Comparison of ENCODE assay signal across 20 cellular contexts in genomic region chr14:54550514-54550913, GRCh38. TPM values are rescaled to one million over a fixed set of nuclear protein-coding genes. Genes with fewer than 3 reads are reported as not detected.
DNase-seq lines count a peak whose midpoint lies in the region; ATAC-seq, FAIRE-seq and TF ChIP-seq lines count a peak whose summit lies in the region.
"Had no signal": no experiment of that assay in that cellular context is flagged by ENCODE, and none has a peak within 500 bp of the region (broad histone marks: within the 10 kb centered on the region; RNA-seq: fewer than 3 reads in every experiment).

No MANE protein-coding gene starts in this region.

- H4K20me1 ChIP-seq in H1 (replicated peaks in 1 of 2; ENCODE audit: control insufficient read depth in 1 of 2, insufficient read depth in 2 of 2, low read length in 2 of 2) = no peaks in the 10 kb centered on the region

- H3K4me3 ChIP-seq in H1 (ENCODE audit: extremely low read depth in 1 of 4, insufficient read depth in 2 of 4, low read depth in 3 of 4, low read length in 4 of 4) = no peak overlapping the region
- H3K4me3 ChIP-seq in neuronal stem cell (ENCODE audit: low read length in 2 of 2) = no peak overlapping the region
- no peak overlapping the region for H3K4me3 ChIP-seq in CD8-positive, alpha-beta memory T cell (ENCODE audit: low read length)
- H3K4me3 ChIP-seq: A549, GM23248, HAP-1 had no signal

- 0 out of 2 replicates have a peak overlapping the region, but pooled peaks have one; percentile 47 for H2AFZ ChIP-seq in H1 (ENCODE audit: low read length)
- peak overlapping the region; percentile 62 for H2AFZ ChIP-seq in neuronal stem cell (ENCODE audit: low read length)
- H2AFZ ChIP-seq: GM23248 had no signal

- H3K18ac ChIP-seq in H1 (ENCODE audit: extremely low read depth, low read length) (no peak overlapping the region), neuronal stem cell (ENCODE audit: low read length) (no peak overlapping the region)

- H3K27me3 Mint-ChIP-seq in stimulated activated naive CD8-positive, alpha-beta T cell treated with anti-CD3 and anti-CD28 coated beads, Interleukin-15, amount 100 ng/mL, for 72 hours = peaks cover 6% of the 10 kb centered on the region
- H3K27me3 Mint-ChIP-seq in CD8-positive, alpha-beta memory T cell = peaks cover 4 to 16% of the 10 kb centered on the region in 2 donors

- no peak for FAIRE-seq in H1 (lab: Jason Lieb, UNC)
- FAIRE-seq: A549, D721Med had no signal

- H3K27ac ChIP-seq in H1 (ENCODE audit: low read depth, low read length) (no peak overlapping the region), neuronal stem cell (replicated peaks; ENCODE audit: low read length) (no peak overlapping the region), caudate nucleus (ENCODE audit: low read depth, low read length) (no peak overlapping the region)
- H3K27ac ChIP-seq in CD8-positive, alpha-beta memory T cell (ENCODE audit: low read depth, low read length) = no peak overlapping the region
- H3K27ac ChIP-seq: A549, C4-2B, GM23248, HL-60 had no signal

- WGBS in H1 (ENCODE audit: extremely low coverage in 1 of 2, insufficient coverage in 1 of 2, insufficient read length in 1 of 2, insufficient replicate concordance in 2 of 2, low coverage in 1 of 2, low lambda C conversion rate in 2 of 2, missing lambda C conversion rate in 1 of 2), 2 experiments = 78% methylated on average over 1 of the region's 1 CpG; no CpG with 5 or more reads in 1 of the 2 experiments
- WGBS in neuronal stem cell (ENCODE audit: extremely low coverage in 2 of 2, insufficient read length in 2 of 2, insufficient replicate concordance in 1 of 2), 2 donors = no CpG with 5 or more reads among the region's 1 CpG

- H3K4me1 ChIP-seq in H1 (replicated peaks in 1 of 4; ENCODE audit: control insufficient read depth in 3 of 4, insufficient read depth in 4 of 4, low read length in 3 of 4) = peaks cover 0 to 2% (median 0%) of the 10 kb centered on the region in 4 experiments; a peak in 1 of 7 replicates
- H3K4me1 ChIP-seq in neuronal stem cell (ENCODE audit: control insufficient read depth in 2 of 2, insufficient read depth in 1 of 2, low read depth in 1 of 2, low read length in 2 of 2) = no peaks in the 10 kb centered on the region
- no peaks in the 10 kb centered on the region for H3K4me1 ChIP-seq in CD8-positive, alpha-beta memory T cell (ENCODE audit: insufficient read depth, low read length)
- H3K4me1 ChIP-seq: A549, BE2C had no signal

- H2BK15ac ChIP-seq in H1 (ENCODE audit: low read length) = no peak overlapping the region
- H2BK15ac ChIP-seq in neuronal stem cell (ENCODE audit: low read length) = no peak overlapping the region

- no peak overlapping the region for H3K14ac ChIP-seq in H1 (ENCODE audit: insufficient read length)
- H3K14ac ChIP-seq in neuronal stem cell (ENCODE audit: low read length) = no peak overlapping the region

- no peak for TF ChIP-seq RAD21 in H1 (IDR thresholded peaks at IDR 0.05 in 1 of 2, conservative IDR thresholded peaks at IDR 0.05 in 1 of 2; ENCODE audit: low read depth in 2 of 2, low read length in 2 of 2)

- no peak overlapping the region for H3K56ac ChIP-seq in H1 (replicated peaks; ENCODE audit: insufficient read length, low read depth, low read length)

- H2BK5ac ChIP-seq in H1 (ENCODE audit: low read depth, low read length) = no peak overlapping the region
- H2BK5ac ChIP-seq in neuronal stem cell (ENCODE audit: low read length) = no peak overlapping the region

- TF ChIP-seq POLR2A in H1 (IDR thresholded peaks at IDR 0.05; ENCODE audit: control extremely low read depth in 1 of 2, low read depth in 2 of 2, low read length in 2 of 2) = no peak

- no peak overlapping the region for H2BK20ac ChIP-seq in H1 (ENCODE audit: low read length)

- no peak for TF ChIP-seq EP300 in H1 (IDR thresholded peaks at IDR 0.05; ENCODE audit: borderline replicate concordance in 1 of 2, low read depth in 2 of 2, low read length in 2 of 2)

- no peak for ATAC-seq in stimulated activated naive CD8-positive, alpha-beta T cell treated with anti-CD3 and anti-CD28 coated beads, Interleukin-15, amount 100 ng/mL, for 72 hours

- TF ChIP-seq CTCF in H1 (IDR thresholded peaks at IDR 0.05; ENCODE audit: control extremely low read depth in 1 of 3, insufficient read depth in 1 of 3, low read depth in 1 of 3, low read length in 3 of 3) = no peak

- no peak overlapping the region for H3K4me3 Mint-ChIP-seq in stimulated activated naive CD8-positive, alpha-beta T cell treated with anti-CD3 and anti-CD28 coated beads, Interleukin-15, amount 100 ng/mL, for 72 hours
- H3K4me3 Mint-ChIP-seq in CD8-positive, alpha-beta memory T cell = no peak overlapping the region
- H3K4me3 Mint-ChIP-seq: CD4-positive, alpha-beta memory T cell had no signal

- H3K9ac ChIP-seq in H1 (replicated peaks in 1 of 4; ENCODE audit: extremely low read depth in 1 of 4, low read depth in 3 of 4, low read length in 3 of 4) (no peak overlapping the region), neuronal stem cell (ENCODE audit: low read depth, low read length, poor library complexity) (no peak overlapping the region)
- H3K9ac ChIP-seq: GM23248 had no signal

- H3K4me1 Mint-ChIP-seq in stimulated activated naive CD8-positive, alpha-beta T cell treated with anti-CD3 and anti-CD28 coated beads, Interleukin-15, amount 100 ng/mL, for 72 hours = no peaks in the 10 kb centered on the region
- H3K4me1 Mint-ChIP-seq in CD8-positive, alpha-beta memory T cell = no peaks in the 10 kb centered on the region
- H3K4me1 Mint-ChIP-seq: CD4-positive, alpha-beta memory T cell had no signal

- no peaks in the 10 kb centered on the region for H3K9me3 Mint-ChIP-seq in stimulated activated naive CD8-positive, alpha-beta T cell treated with anti-CD3 and anti-CD28 coated beads, Interleukin-15, amount 100 ng/mL, for 72 hours
- H3K9me3 Mint-ChIP-seq in CD8-positive, alpha-beta memory T cell = no peaks in the 10 kb centered on the region

- H2AK5ac ChIP-seq in H1 (ENCODE audit: low read depth, low read length) (no peak overlapping the region), neuronal stem cell (ENCODE audit: low read depth, low read length) (no peak overlapping the region)

- H4K91ac ChIP-seq in H1 (replicated peaks; ENCODE audit: insufficient read length, low read length) (no peak overlapping the region), neuronal stem cell (ENCODE audit: low read depth, low read length, poor library complexity) (no peak overlapping the region)

- H3K4me2 ChIP-seq in H1 (ENCODE audit: insufficient read depth in 1 of 2, low read depth in 2 of 2, low read length in 2 of 2) = no peak overlapping the region
- no peak overlapping the region for H3K4me2 ChIP-seq in neuronal stem cell (ENCODE audit: insufficient read depth, low read length, poor library complexity, severe bottlenecking)
- H3K4me2 ChIP-seq: A549 had no signal

- H3K4ac ChIP-seq in H1 (replicated peaks; ENCODE audit: insufficient read length, low read depth, low read length) (no peak overlapping the region), neuronal stem cell (ENCODE audit: low read length) (no peak overlapping the region)

- no peaks in the 10 kb centered on the region for H3K36me3 ChIP-seq in H1 (ENCODE audit: control insufficient read depth in 2 of 4, insufficient read depth in 4 of 4, low read length in 3 of 4)
- H3K36me3 ChIP-seq in neuronal stem cell (replicated peaks in 1 of 2; ENCODE audit: control insufficient read depth in 2 of 2, insufficient read depth in 2 of 2, low read length in 2 of 2) = no peaks in the 10 kb centered on the region
- no peaks in the 10 kb centered on the region for H3K36me3 ChIP-seq in CD8-positive, alpha-beta memory T cell (ENCODE audit: insufficient read depth, low read length)
- H3K36me3 ChIP-seq: BE2C, HAP-1 had no signal

- H4K8ac ChIP-seq in H1 (ENCODE audit: extremely low read depth, insufficient read depth, low read length) (no peak overlapping the region), neuronal stem cell (ENCODE audit: low read depth, low read length) (no peak overlapping the region)

- no peak overlapping the region for H3K27ac Mint-ChIP-seq in stimulated activated naive CD8-positive, alpha-beta T cell treated with anti-CD3 and anti-CD28 coated beads, Interleukin-15, amount 100 ng/mL, for 72 hours
- H3K27ac Mint-ChIP-seq in CD8-positive, alpha-beta memory T cell = no peak overlapping the region
- H3K27ac Mint-ChIP-seq: CD4-positive, alpha-beta memory T cell had no signal

- no peaks in the 10 kb centered on the region for H3K79me1 ChIP-seq in H1 (ENCODE audit: low read depth, low read length)
- no peaks in the 10 kb centered on the region for H3K79me1 ChIP-seq in neuronal stem cell (ENCODE audit: low read depth, low read length)

- peaks cover 0 to 2% (median 0%) of the 10 kb centered on the region in 3 donors for H3K36me3 Mint-ChIP-seq in CD8-positive, alpha-beta memory T cell
- H3K36me3 Mint-ChIP-seq: CD4-positive, alpha-beta memory T cell had no signal

- no peak overlapping the region for H4K5ac ChIP-seq in H1 (ENCODE audit: insufficient read length, low read depth, low read length)

- H3K23me2 ChIP-seq in H1 (ENCODE audit: low read depth, low read length) = no peaks in the 10 kb centered on the region

- CTCF ChIA-PET in H1 (lab: Charles Lee; ENCODE audit: partially characterized antibody) = interaction anchor here (0.8 to 2.0 kb wide), 7 partner anchors 14 to 348 kb away, joined by 3 to 9 read pairs (median 3); partner anchors contain the start of gene CGRRF1
- CTCF ChIA-PET in CD8-positive, alpha-beta memory T cell (lab: Charles Lee) = interaction anchor here (2.3 kb wide), 1 partner anchor 223 kb away, joined by 6 read pairs; no protein-coding TSS in a partner anchor

- peak; percentile 11 for DNase-seq in HCEC 1CT
- DNase-seq in M059J (ENCODE audit: low read depth) = peak; percentile 17
- no peak for DNase-seq in H1 (ENCODE audit: low read depth in 1 of 2, low spot score in 2 of 2)
- no peak for DNase-seq in neuronal stem cell (ENCODE audit: low spot score)
- no peak for DNase-seq in stimulated activated naive CD8-positive, alpha-beta T cell treated with anti-CD3 and anti-CD28 coated beads, Interleukin-15, amount 100 ng/mL, for 72 hours
- DNase-seq in caudate nucleus (lab: John Stamatoyannopoulos, UW) = no peak
- DNase-seq in CD8-positive, alpha-beta memory T cell = no peak
- DNase-seq: BE2C; CD4-positive, alpha-beta memory T cell; COR-L47; DMS153; DMS79 treated with DMSO at 0.1 percent for 48 hours; GF-D8; KBM-7 had no signal

- H3K9me3 ChIP-seq in H1 (ENCODE audit: insufficient read depth in 2 of 2, low read depth in 1 of 2, low read length in 1 of 2) = no peaks in the 10 kb centered on the region
- no peaks in the 10 kb centered on the region for H3K9me3 ChIP-seq in neuronal stem cell (replicated peaks in 1 of 2; ENCODE audit: control insufficient read depth in 2 of 2, insufficient read depth in 1 of 2, low read depth in 1 of 2, low read length in 2 of 2)
- no peaks in the 10 kb centered on the region for H3K9me3 ChIP-seq in CD8-positive, alpha-beta memory T cell (ENCODE audit: low read length)
- H3K9me3 ChIP-seq: A549, BE2C, HAP-1 had no signal

- H2BK12ac ChIP-seq in H1 (ENCODE audit: low read depth, low read length) (0 out of 2 replicates have a peak overlapping the region, but pooled peaks have one; percentile 13), neuronal stem cell (ENCODE audit: low read length) (no peak overlapping the region)

- H3K27me3 ChIP-seq in H1 (replicated peaks in 1 of 4; ENCODE audit: control insufficient read depth in 3 of 4, extremely low read depth in 1 of 4, insufficient read depth in 3 of 4, low read length in 3 of 4) (no peaks in the 10 kb centered on the region), neuronal stem cell (ENCODE audit: control insufficient read depth in 3 of 3, insufficient read depth in 3 of 3, low read depth in 1 of 3, low read length in 3 of 3) (no peaks in the 10 kb centered on the region)
- H3K27me3 ChIP-seq in CD8-positive, alpha-beta memory T cell (ENCODE audit: insufficient read depth, low read length, poor library complexity, severe bottlenecking) = no peaks in the 10 kb centered on the region
- H3K27me3 ChIP-seq: BE2C had no signal

- no peak overlapping the region for H2BK120ac ChIP-seq in H1 (replicated peaks; ENCODE audit: low read depth, low read length)
- H2BK120ac ChIP-seq in neuronal stem cell (ENCODE audit: low read depth, low read length) = no peak overlapping the region

- POLR2A ChIA-PET in H1 (lab: Charles Lee; ENCODE audit: partially characterized antibody) = interaction anchor here (0.6 to 2.1 kb wide), 3 partner anchors 11 to 410 kb away, joined by 3 to 7 read pairs (median 3); partner anchors contain the start of gene SAMD4A
- POLR2A ChIA-PET in CD8-positive, alpha-beta memory T cell (lab: Charles Lee) = interaction anchor here (0.6 kb wide), 2 partner anchors 13 to 56 kb away, joined by 3 read pairs; no protein-coding TSS in a partner anchor

- H3K23ac ChIP-seq in H1 (ENCODE audit: insufficient read length) (no peak overlapping the region), neuronal stem cell (ENCODE audit: low read depth, low read length, poor library complexity) (no peak overlapping the region)

- H3K79me2 ChIP-seq in H1 (ENCODE audit: control insufficient read depth in 1 of 2, insufficient read depth in 2 of 2, low read length in 2 of 2) = no peaks in the 10 kb centered on the region

RNA-seq across cellular contexts. Expression of gene SAMD4A, which starts 16.4 kb away (rescaled TPM):
- 3.8 and 7.7 TPM in 2 replicates for total RNA-seq in M059J (2014; rRNA removed; shearing (Covaris generic))
- total RNA-seq in H1 (2021; fragmentation: NEBNext Ultra II Directional; extraction: Animal tissue kit (Norgen Biotek cat#: 25700)) = 11.5 and 12.3 TPM in 2 replicates
- 2.4 and 3.8 TPM in 2 replicates for polyA plus RNA-seq in H1 (2011; rRNA removed)
- polyA plus RNA-seq in H1 (2011; cell fraction: cytosol; rRNA removed) = 2.7 TPM
- 12.7 TPM for polyA plus RNA-seq in H1 (2011; cell fraction: nucleus; rRNA removed)
- 4.4 to 6.2 TPM (median 5.8 TPM) in 4 replicates for polyA plus RNA-seq in H1 (2012, experiment 1 of 2)
- polyA plus RNA-seq in H1 (2012, experiment 2 of 2) = 1.9 TPM
- 5.1 TPM for polyA plus RNA-seq in H1 (2013, experiment 1 of 2)
- 4.4 TPM for polyA plus RNA-seq in H1 (2013, experiment 2 of 2)
- 12.6 and 21.3 TPM in 2 replicates for polyA minus RNA-seq in H1 (2011; rRNA and poly(A)+ RNA removed)
- polyA minus RNA-seq in H1 (2011; cell fraction: cytosol; rRNA and poly(A)+ RNA removed) = 10.9 TPM
- polyA minus RNA-seq in H1 (2011; cell fraction: nucleus; rRNA and poly(A)+ RNA removed) = 24.2 TPM
- polyA plus RNA-seq in neuronal stem cell (2013, experiment 1 of 2) = 5.1 TPM
- 6.0 TPM for polyA plus RNA-seq in neuronal stem cell (2013, experiment 2 of 2)
- total RNA-seq in CD8-positive, alpha-beta memory T cell = 1 to 10 TPM; 2.4 to 2.7 TPM
- not detected for polyA plus RNA-seq in CD8-positive, alpha-beta memory T cell

RNA-seq across cellular contexts. Expression of gene CGRRF1, which starts 40.8 kb away (rescaled TPM):
- 13.0 and 13.9 TPM in 2 replicates for total RNA-seq in M059J (2014; rRNA removed; shearing (Covaris generic))
- total RNA-seq in H1 (2021; fragmentation: NEBNext Ultra II Directional; extraction: Animal tissue kit (Norgen Biotek cat#: 25700)) = 17.8 and 20.2 TPM in 2 replicates
- polyA plus RNA-seq in H1 (2011; rRNA removed) = 3.9 and 7.4 TPM in 2 replicates
- 7.1 TPM for polyA plus RNA-seq in H1 (2011; cell fraction: cytosol; rRNA removed)
- 4.6 TPM for polyA plus RNA-seq in H1 (2011; cell fraction: nucleus; rRNA removed)
- polyA plus RNA-seq in H1 (2012, experiment 1 of 2) = 13.4 to 21.5 TPM (median 14.0 TPM) in 4 replicates
- 5.6 TPM for polyA plus RNA-seq in H1 (2012, experiment 2 of 2)
- polyA plus RNA-seq in H1 (2013, experiment 1 of 2) = 15.3 TPM
- polyA plus RNA-seq in H1 (2013, experiment 2 of 2) = 19.0 TPM
- polyA minus RNA-seq in H1 (2011; rRNA and poly(A)+ RNA removed) = 6.2 and 7.4 TPM in 2 replicates
- polyA minus RNA-seq in H1 (2011; cell fraction: cytosol; rRNA and poly(A)+ RNA removed) = 7.1 TPM
- 11.6 TPM for polyA minus RNA-seq in H1 (2011; cell fraction: nucleus; rRNA and poly(A)+ RNA removed)
- polyA plus RNA-seq in neuronal stem cell (2013, experiment 1 of 2) = 18.5 TPM
- 20.2 TPM for polyA plus RNA-seq in neuronal stem cell (2013, experiment 2 of 2)
- total RNA-seq in CD8-positive, alpha-beta memory T cell = 10 to 100 TPM; 13.3 to 15.3 TPM
- polyA plus RNA-seq in CD8-positive, alpha-beta memory T cell = 27.3 TPM

Comparison
In these comparisons a context has a peak if more than half of its experiments do, and no peak if none do; other contexts are left out.
1. DNase-seq: peak in HCEC 1CT (single experiment) and M059J (single experiment); none in H1 (0 of 2), neuronal stem cell (single experiment), stimulated activated naive CD8-positive, alpha-beta T cell treated with anti-CD3 and anti-CD28 coated beads, Interleukin-15, amount 100 ng/mL, for 72 hours (0 of 2), caudate nucleus (0 of 61) and CD8-positive, alpha-beta memory T cell (0 of 5).